In genomic region chr22:43993072-43993760, GRCh38 we compare ENCODE assay signal across 1 cellular context.
TF ChIP-seq lines count a peak whose summit lies in the region.

No MANE protein-coding gene starts in this region.

TF ChIP-seq in endothelial cell of umbilical vein, 7 proteins besides CTCF, POLR2A, EP300 and RAD21:
- TF ChIP-seq MYC (IDR thresholded peaks at IDR 0.05; ENCODE audit: low read depth, low read length) (no peak), FOS (IDR thresholded peaks at IDR 0.05; ENCODE audit: borderline replicate concordance, insufficient read depth, low read length) (no peak), JUN (IDR thresholded peaks at IDR 0.05; ENCODE audit: borderline replicate concordance, insufficient read depth, insufficient read length, low read depth) (no peak), GATA2 (IDR thresholded peaks at IDR 0.05; ENCODE audit: insufficient read depth, insufficient read length, low read depth, low read length) (no peak), MAX (IDR thresholded peaks at IDR 0.05; ENCODE audit: insufficient read depth, insufficient read length) (no peak), POLR2AphosphoS5 (IDR thresholded peaks at IDR 0.05; ENCODE audit: insufficient read depth, low read depth, low read length) (no peak), EZH2 (IDR thresholded peaks at IDR 0.05; ENCODE audit: borderline replicate concordance, low read depth, low read length, severe bottlenecking) (no peak)
